ENCODE assay signal across 11 cellular contexts in the genomic region with DNA sequence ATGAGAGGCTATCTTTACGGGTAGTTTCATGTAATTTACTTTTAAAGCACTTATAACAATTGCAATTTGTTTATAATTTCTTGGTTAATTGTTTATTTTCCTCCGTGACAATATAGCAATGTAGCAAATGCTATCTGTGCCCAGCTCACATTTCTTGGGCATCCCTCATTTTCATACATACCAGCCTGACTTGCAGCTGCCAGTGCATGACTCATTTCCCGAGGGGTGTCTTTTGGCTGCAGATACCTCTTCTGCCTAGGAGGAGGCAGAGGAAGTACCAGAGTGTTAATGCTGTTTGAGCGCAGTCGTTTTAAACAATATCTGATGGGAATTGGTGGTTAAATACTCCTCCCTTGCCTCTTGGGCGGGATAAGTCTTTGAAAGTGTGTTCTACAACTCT.
DNase-seq lines count a peak whose midpoint lies in the region; ATAC-seq, FAIRE-seq and TF ChIP-seq lines count a peak whose summit lies in the region.
"Had no signal": no experiment of that assay in that cellular context is flagged by ENCODE, and none has a peak within 500 bp of the region (broad histone marks: within the 10 kb centered on the region; RNA-seq: fewer than 3 reads in every experiment).

No MANE protein-coding gene starts in this region.

- no peak overlapping the region for H3K4me2 ChIP-seq in endothelial cell of umbilical vein (ENCODE audit: insufficient read depth, low read length)

- H3K9me3 ChIP-seq in endothelial cell of umbilical vein (replicated peaks; ENCODE audit: control insufficient read depth, insufficient read depth, low read length) = no peaks in the 10 kb centered on the region

- no peak for FAIRE-seq in endothelial cell of umbilical vein (lab: Jason Lieb, UNC)

- dilution Hi-C loops in endothelial cell of umbilical vein (cut with MboI; ENCODE audit: extremely low pct_ligation_motif_present, low sequenced_read_pairs) = no loop called here

- no peaks in the 10 kb centered on the region for H3K9me1 ChIP-seq in endothelial cell of umbilical vein (replicated peaks; ENCODE audit: control insufficient read depth, extremely low read depth, insufficient read depth, low read length)

- no peak for TF ChIP-seq POLR2A in endothelial cell of umbilical vein (IDR thresholded peaks at IDR 0.05; ENCODE audit: low read depth, low read length)

- H3K4me3 ChIP-seq in endothelial cell of umbilical vein (replicated peaks in 1 of 3; ENCODE audit: insufficient read depth in 1 of 3, low read depth in 1 of 3, low read length in 3 of 3) = no peak overlapping the region

- no peaks in the 10 kb centered on the region for H3K27me3 ChIP-seq in endothelial cell of umbilical vein (ENCODE audit: control insufficient read depth in 2 of 2, insufficient read depth in 2 of 2, low read length in 2 of 2)

- H4K20me1 ChIP-seq in endothelial cell of umbilical vein (replicated peaks; ENCODE audit: control insufficient read depth, extremely low read depth, insufficient read depth, low read length) = no peaks in the 10 kb centered on the region

- no peaks in the 10 kb centered on the region for H3K36me3 ChIP-seq in endothelial cell of umbilical vein (ENCODE audit: control insufficient read depth in 2 of 2, extremely low read depth in 1 of 2, insufficient read depth in 2 of 2, low read length in 2 of 2)

- CTCF ChIA-PET in endothelial cell of umbilical vein (lab: Charles Lee) = no interaction called here

- H3K9ac ChIP-seq in endothelial cell of umbilical vein (replicated peaks; ENCODE audit: extremely low read depth, insufficient read depth, low read length) = no peak overlapping the region

- no peaks in the 10 kb centered on the region for H3K4me1 ChIP-seq in endothelial cell of umbilical vein (ENCODE audit: control insufficient read depth, extremely low read depth, insufficient read depth, low read length)

- no peak overlapping the region for H3K27ac ChIP-seq in endothelial cell of umbilical vein (ENCODE audit: insufficient read depth, low read depth, low read length)

- H2AFZ ChIP-seq in endothelial cell of umbilical vein (ENCODE audit: low read depth, low read length) = no peak overlapping the region

- no peak for TF ChIP-seq CTCF in endothelial cell of umbilical vein (IDR thresholded peaks at IDR 0.05; ENCODE audit: extremely low read depth in 1 of 2, insufficient read depth in 1 of 2, low read depth in 1 of 2, low read length in 2 of 2)

- POLR2A ChIA-PET in endothelial cell of umbilical vein (lab: Charles Lee) = no interaction called here

- DNase-seq in A172 (ENCODE audit: low spot score) (peak; percentile 67), NOMO-1 treated with dmso at 0.1 percent for 144 hours (lab: John Stamatoyannopoulos, UW; ENCODE audit: unreplicated experiment) (peak; percentile 16), endothelial cell of umbilical vein (ENCODE audit: low read depth, low spot score) (no peak), NCI-H2081 (lab: John Stamatoyannopoulos, UW) (no peak), NCI-H526 treated with DMSO at 0.1 percent for 48 hours (lab: John Stamatoyannopoulos, UW) (no peak)
- DNase-seq: activated CD4-positive, alpha-beta T cell treated with anti-CD3 and anti-CD28 coated beads, Interleukin-2, amount 50 U/mL, for 1 hour; dermis blood vessel endothelial cell; NCI-H1048 had no signal

- no peaks in the 10 kb centered on the region for H3K79me2 ChIP-seq in endothelial cell of umbilical vein (ENCODE audit: control insufficient read depth, insufficient read depth, low read length)

- BruUV-seq in endothelial cell of umbilical vein (replicated peaks; lab: Mats Ljungman, UMichigan) = no TSS peak

- peak; percentile 55 for ATAC-seq in GM18867 (IDR thresholded peaks at IDR 0.05; ENCODE audit: unreplicated experiment)
- ATAC-seq in GM21367 (IDR thresholded peaks at IDR 0.05; ENCODE audit: unreplicated experiment) = no peak
- no peak for ATAC-seq in GM19351 (IDR thresholded peaks at IDR 0.05; ENCODE audit: unreplicated experiment)

- intact Hi-C loops in endothelial cell of umbilical vein (cut with micrococcal nuclease) = no loop called here

TF ChIP-seq in endothelial cell of umbilical vein, 7 proteins besides CTCF, POLR2A, EP300 and RAD21:
- TF ChIP-seq GATA2 (IDR thresholded peaks at IDR 0.05; ENCODE audit: insufficient read depth, insufficient read length, low read depth, low read length) (no peak), MYC (IDR thresholded peaks at IDR 0.05; ENCODE audit: low read depth, low read length) (no peak), FOS (IDR thresholded peaks at IDR 0.05; ENCODE audit: borderline replicate concordance, insufficient read depth, low read length) (peak; percentile 27), JUN (IDR thresholded peaks at IDR 0.05; ENCODE audit: borderline replicate concordance, insufficient read depth, insufficient read length, low read depth) (no peak)
- TF ChIP-seq, protein P1, sequence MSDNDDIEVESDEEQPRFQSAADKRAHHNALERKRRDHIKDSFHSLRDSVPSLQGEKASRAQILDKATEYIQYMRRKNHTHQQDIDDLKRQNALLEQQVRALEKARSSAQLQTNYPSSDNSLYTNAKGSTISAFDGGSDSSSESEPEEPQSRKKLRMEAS (IDR thresholded peaks at IDR 0.05; ENCODE audit: insufficient read depth, insufficient read length) = no peak

Comparison
In these comparisons a context has a peak if more than half of its experiments do, and no peak if none do; other contexts are left out.
1. DNase-seq: peak in A172 (single experiment) and NOMO-1 treated with dmso at 0.1 percent for 144 hours (single experiment); none in endothelial cell of umbilical vein (single experiment), NCI-H2081 (0 of 2) and NCI-H526 treated with DMSO at 0.1 percent for 48 hours (single experiment).